Comparison of ENCODE assay signal across 10 cellular contexts in genomic region chr5:176716320-176716719, GRCh38.
DNase-seq lines count a peak whose midpoint lies in the region; ATAC-seq and TF ChIP-seq lines count a peak whose summit lies in the region.
"Had no signal": no experiment of that assay in that cellular context is flagged by ENCODE, and none has a peak within 500 bp of the region (broad histone marks: within the 10 kb centered on the region; RNA-seq: fewer than 3 reads in every experiment).

No MANE protein-coding gene starts in this region.

- DNase-seq in Daoy (ENCODE audit: low read depth) (peak; percentile 82), M059J (ENCODE audit: low read depth) (peak; percentile 85), brain microvascular endothelial cell (peak; percentile 69), non-pigmented ciliary epithelial cell (ENCODE audit: low read depth) (peak; percentile 19)
- no peak for DNase-seq in activated T-cell treated with anti-CD3 and anti-CD28 coated beads, Interleukin-2, amount 50 U/mL, for 24 hours
- DNase-seq: activated naive CD8-positive, alpha-beta T cell treated with anti-CD3 and anti-CD28 coated beads, Interleukin-2, amount 10 ng/mL, durations not matched to agents 7 days and 5 days; NCI-H1092 had no signal

- peaks cover 66% of the 10 kb centered on the region for H3K27me3 Mint-ChIP-seq in activated T-cell treated with anti-CD3 and anti-CD28 coated beads, Interleukin-2, amount 50 U/mL, for 24 hours

- H3K36me3 Mint-ChIP-seq in activated T-cell treated with anti-CD3 and anti-CD28 coated beads, Interleukin-2, amount 50 U/mL, for 24 hours (ENCODE audit: low read depth) = no peaks in the 10 kb centered on the region
- H3K36me3 Mint-ChIP-seq: activated naive CD8-positive, alpha-beta T cell treated with anti-CD3 and anti-CD28 coated beads, Interleukin-2, amount 10 ng/mL, durations not matched to agents 7 days and 5 days; mesothelial cell of epicardium had no signal

- H3K27ac ChIP-seq in brain microvascular endothelial cell = no peak overlapping the region

- no peaks in the 10 kb centered on the region for H3K36me3 ChIP-seq in brain microvascular endothelial cell (replicated peaks)

- no peak for TF ChIP-seq CTCF in brain microvascular endothelial cell (IDR thresholded peaks at IDR 0.05; ENCODE audit: low read depth, low read length, missing control alignments)

- peaks cover 4% of the 10 kb centered on the region for H3K9me3 Mint-ChIP-seq in activated T-cell treated with anti-CD3 and anti-CD28 coated beads, Interleukin-2, amount 50 U/mL, for 24 hours
- H3K9me3 Mint-ChIP-seq: activated naive CD8-positive, alpha-beta T cell treated with anti-CD3 and anti-CD28 coated beads, Interleukin-2, amount 10 ng/mL, durations not matched to agents 7 days and 5 days had no signal

- no peaks in the 10 kb centered on the region for H3K4me1 Mint-ChIP-seq in activated T-cell treated with anti-CD3 and anti-CD28 coated beads, Interleukin-2, amount 50 U/mL, for 24 hours (ENCODE audit: low read depth)
- H3K4me1 Mint-ChIP-seq: activated naive CD8-positive, alpha-beta T cell treated with anti-CD3 and anti-CD28 coated beads, Interleukin-2, amount 10 ng/mL, durations not matched to agents 7 days and 5 days; mesothelial cell of epicardium had no signal

- no peak for ATAC-seq in GM18520 (IDR thresholded peaks at IDR 0.05; ENCODE audit: unreplicated experiment)
- ATAC-seq in GM18858 (IDR thresholded peaks at IDR 0.05; ENCODE audit: unreplicated experiment) = no peak

- H3K27ac Mint-ChIP-seq in activated T-cell treated with anti-CD3 and anti-CD28 coated beads, Interleukin-2, amount 50 U/mL, for 24 hours = no peak overlapping the region
- H3K27ac Mint-ChIP-seq: activated naive CD8-positive, alpha-beta T cell treated with anti-CD3 and anti-CD28 coated beads, Interleukin-2, amount 10 ng/mL, durations not matched to agents 7 days and 5 days; mesothelial cell of epicardium had no signal

- no peak overlapping the region for H3K4me3 Mint-ChIP-seq in activated T-cell treated with anti-CD3 and anti-CD28 coated beads, Interleukin-2, amount 50 U/mL, for 24 hours
- H3K4me3 Mint-ChIP-seq: activated naive CD8-positive, alpha-beta T cell treated with anti-CD3 and anti-CD28 coated beads, Interleukin-2, amount 10 ng/mL, durations not matched to agents 7 days and 5 days; mesothelial cell of epicardium had no signal

- in situ Hi-C loops in brain microvascular endothelial cell (cut with HindIII; ENCODE audit: low pct_ligation_motif_present, low sequenced_read_pairs) = no loop called here

- peaks cover 4% of the 10 kb centered on the region for H3K27me3 ChIP-seq in brain microvascular endothelial cell (replicated peaks)

- H3K4me3 ChIP-seq in brain microvascular endothelial cell (ENCODE audit: low read depth, low read length) = no peak overlapping the region
